In genomic region chr9:79709945-79710674, GRCh38 we compare ENCODE assay signal across 2 cellular contexts.
TF ChIP-seq lines count a peak whose summit lies in the region.

No MANE protein-coding gene starts in this region.

TF ChIP-seq in GM23338, 12 proteins besides CTCF, POLR2A, EP300 and RAD21 (continued from another document):
- TF ChIP-seq ETS1 (IDR thresholded peaks at IDR 0.05) (no peak), STAT1 (IDR thresholded peaks at IDR 0.05; ENCODE audit: unreplicated experiment) (no peak), ZNF331 (CRISPR knock-in tag; IDR thresholded peaks at IDR 0.05; ENCODE audit: low read depth) (no peak), POLR2AphosphoS5 (IDR thresholded peaks at IDR 0.05; ENCODE audit: low read depth) (no peak), EZH2 (IDR thresholded peaks at IDR 0.05; ENCODE audit: low read depth, unreplicated experiment) (no peak), ZNF462 (CRISPR knock-in tag; IDR thresholded peaks at IDR 0.05) (no peak)

TF ChIP-seq in WTC11, 78 proteins besides CTCF, POLR2A, EP300 and RAD21 (continued from another document):
- TF ChIP-seq KAT7 (CRISPR knock-in tag; IDR thresholded peaks at IDR 0.05; ENCODE audit: borderline replicate concordance) (no peak), USF2 (CRISPR knock-in tag; IDR thresholded peaks at IDR 0.05) (no peak), PRRX2 (CRISPR knock-in tag; IDR thresholded peaks at IDR 0.05) (no peak), SMAD3 (CRISPR knock-in tag; IDR thresholded peaks at IDR 0.05; ENCODE audit: borderline replicate concordance) (no peak), OVOL2 (CRISPR knock-in tag; IDR thresholded peaks at IDR 0.05; ENCODE audit: borderline replicate concordance) (no peak), ATF3 (CRISPR knock-in tag; conservative IDR thresholded peaks at IDR 0.05) (no peak), TEAD1 (CRISPR knock-in tag; IDR thresholded peaks at IDR 0.05) (no peak), NFE2L1 (CRISPR knock-in tag; IDR thresholded peaks at IDR 0.05) (no peak), ESRRA (CRISPR knock-in tag; IDR thresholded peaks at IDR 0.05; ENCODE audit: borderline replicate concordance) (no peak), ZNF263 (CRISPR knock-in tag; IDR thresholded peaks at IDR 0.05; ENCODE audit: low read depth) (no peak), SOX15 (CRISPR knock-in tag; IDR thresholded peaks at IDR 0.05) (no peak)
